ENCODE assay signal across 8 cellular contexts in genomic region chr1:150620919-150621318, GRCh38. TPM values are rescaled to one million over a fixed set of nuclear protein-coding genes. Genes with fewer than 3 reads are reported as not detected.
DNase-seq lines count a peak whose midpoint lies in the region; ATAC-seq, FAIRE-seq and TF ChIP-seq lines count a peak whose summit lies in the region.

No MANE protein-coding gene starts in this region.

- H3K79me2 ChIP-seq in PC-3 (ENCODE audit: low read length): peaks cover 26% of the 10 kb centered on the region

- H3K27me3 ChIP-seq in CD4-positive, CD25-positive, alpha-beta regulatory T cell (ENCODE audit: control insufficient read depth, insufficient read depth, low read length): no peaks in the 10 kb centered on the region
- H3K27me3 ChIP-seq in PC-3 (ENCODE audit: low read length): no peaks in the 10 kb centered on the region
- no peaks in the 10 kb centered on the region for H3K27me3 ChIP-seq in effector memory CD4-positive, alpha-beta T cell (replicated peaks; ENCODE audit: control insufficient read depth, insufficient read depth, low read length, poor library complexity, severe bottlenecking)
- H3K27me3 ChIP-seq in sigmoid colon: no peaks in the 10 kb centered on the region

- H3K4me3 ChIP-seq in CD4-positive, CD25-positive, alpha-beta regulatory T cell (ENCODE audit: low read depth, low read length): no peak overlapping the region
- H3K4me3 ChIP-seq in PC-3 (ENCODE audit: low read length): no peak overlapping the region
- H3K4me3 ChIP-seq in effector memory CD4-positive, alpha-beta T cell (ENCODE audit: insufficient read depth, low read depth, low read length, poor library complexity, severe bottlenecking): no peak overlapping the region
- H3K4me3 ChIP-seq in sigmoid colon: no peak overlapping the region

- no peak for TF ChIP-seq EP300 in sigmoid colon (IDR thresholded peaks at IDR 0.05)

- DNase-seq in CD4-positive, CD25-positive, alpha-beta regulatory T cell: no peak
- DNase-seq in PC-3: no peak
- DNase-seq in effector memory CD4-positive, alpha-beta T cell: no peak
- no peak for DNase-seq in sigmoid colon
- DNase-seq in H4 (ENCODE audit: low spot score): no peak
- no peak for DNase-seq in GM12892 (ENCODE audit: insufficient read length)
- no peak for DNase-seq in DMS 273 treated with DMSO at 0.1 percent for 48 hours (lab: John Stamatoyannopoulos, UW)

- no peak overlapping the region for H3K9ac ChIP-seq in PC-3 (ENCODE audit: low read length)

- peaks cover 45% of the 10 kb centered on the region for H3K36me3 Mint-ChIP-seq in CD4-positive, CD25-positive, alpha-beta regulatory T cell

- BruUV-seq in PC-3 (replicated peaks; lab: Mats Ljungman, UMichigan): no TSS peak

- peaks cover 31 to 65% (median 46%) of the 10 kb centered on the region in 4 donors for H3K4me1 Mint-ChIP-seq in CD4-positive, CD25-positive, alpha-beta regulatory T cell

- no peak for TF ChIP-seq POLR2A in sigmoid colon (IDR thresholded peaks at IDR 0.05)
- TF ChIP-seq POLR2A in GM12892 (IDR thresholded peaks at IDR 0.05; ENCODE audit: low read depth, low read length): no peak

- no peak for ATAC-seq in CD4-positive, CD25-positive, alpha-beta regulatory T cell (ENCODE audit: low read depth in 2 of 2)
- ATAC-seq in PC-3 (no peak), HG02759 (IDR thresholded peaks at IDR 0.05; ENCODE audit: unreplicated experiment) (no peak)

- H3K27me3 Mint-ChIP-seq in CD4-positive, CD25-positive, alpha-beta regulatory T cell: no peaks in the 10 kb centered on the region

- FAIRE-seq in GM12892 (lab: Jason Lieb, UNC): no peak

- peaks cover 40% of the 10 kb centered on the region for H3K36me3 ChIP-seq in CD4-positive, CD25-positive, alpha-beta regulatory T cell (ENCODE audit: control insufficient read depth, insufficient read depth, low read length)
- H3K36me3 ChIP-seq in PC-3 (ENCODE audit: low read depth, low read length): peaks cover 69% of the 10 kb centered on the region
- H3K36me3 ChIP-seq in effector memory CD4-positive, alpha-beta T cell (ENCODE audit: control insufficient read depth, insufficient read depth, low read length): peaks cover 36% of the 10 kb centered on the region
- H3K36me3 ChIP-seq in sigmoid colon: peaks cover 18 to 85% (median 29%) of the 10 kb centered on the region in 4 donors

- H3K4me2 ChIP-seq in PC-3 (ENCODE audit: low read length): no peak overlapping the region

- peaks cover 0 to 1% (median 0%) of the 10 kb centered on the region in 7 donors for H3K9me3 Mint-ChIP-seq in CD4-positive, CD25-positive, alpha-beta regulatory T cell

- CTCF ChIA-PET in PC-3 (lab: Charles Lee): interaction anchor here (0.6 to 1.0 kb wide), 3 partner anchors 41 to 375 kb away, joined by 3 to 6 read pairs (median 6); partner anchors contain the start of gene MCL1

- H3K27ac Mint-ChIP-seq in CD4-positive, CD25-positive, alpha-beta regulatory T cell: peak overlapping the region in 2 of 3 donors; percentile 72 to 93

- peak overlapping the region; percentile 53 for H3K27ac ChIP-seq in CD4-positive, CD25-positive, alpha-beta regulatory T cell (ENCODE audit: insufficient read depth, low read length, poor library complexity, severe bottlenecking)
- peak overlapping the region; percentile 42; the same call in 1 of the 2 replicates for H3K27ac ChIP-seq in PC-3 (ENCODE audit: low read length)
- H3K27ac ChIP-seq in effector memory CD4-positive, alpha-beta T cell (ENCODE audit: insufficient read depth, low read length, poor library complexity, severe bottlenecking): peak overlapping the region; percentile 59
- H3K27ac ChIP-seq in sigmoid colon: peak overlapping the region; percentile 61 to 78 (median 74)

- H4K20me1 ChIP-seq in PC-3 (ENCODE audit: low read length): no peaks in the 10 kb centered on the region

- 98% methylated on average over 2 of the region's 2 CpGs for WGBS in sigmoid colon, 2 donors

- H3F3A ChIP-seq in PC-3 (ENCODE audit: low read length, unreplicated experiment): peaks cover 5% of the 10 kb centered on the region

- H3K4me1 ChIP-seq in CD4-positive, CD25-positive, alpha-beta regulatory T cell (ENCODE audit: control insufficient read depth, insufficient read depth, low read length, poor library complexity, severe bottlenecking): peaks cover 30% of the 10 kb centered on the region
- H3K4me1 ChIP-seq in PC-3 (ENCODE audit: insufficient read depth, low read length) (peaks cover 52% of the 10 kb centered on the region), sigmoid colon (peaks cover 0 to 40% (median 36%) of the 10 kb centered on the region in 4 donors)
- peaks cover 3% of the 10 kb centered on the region for H3K4me1 ChIP-seq in effector memory CD4-positive, alpha-beta T cell (ENCODE audit: control insufficient read depth, insufficient read depth, low read length, poor library complexity, severe bottlenecking)

- H3K9me3 ChIP-seq in CD4-positive, CD25-positive, alpha-beta regulatory T cell (ENCODE audit: control insufficient read depth in 2 of 2, low read length in 2 of 2): no peaks in the 10 kb centered on the region
- H3K9me3 ChIP-seq in PC-3 (ENCODE audit: low read length) (no peaks in the 10 kb centered on the region), sigmoid colon (no peaks in the 10 kb centered on the region)
- no peaks in the 10 kb centered on the region for H3K9me3 ChIP-seq in effector memory CD4-positive, alpha-beta T cell (ENCODE audit: control insufficient read depth, low read length)

- TF ChIP-seq CTCF in PC-3 (conservative IDR thresholded peaks at IDR 0.05; ENCODE audit: low read depth, low read length) (no peak), sigmoid colon (IDR thresholded peaks at IDR 0.05) (no peak)

- no peak overlapping the region for H3K4me3 Mint-ChIP-seq in CD4-positive, CD25-positive, alpha-beta regulatory T cell

- POLR2A ChIA-PET in PC-3 (lab: Charles Lee; ENCODE audit: unreplicated experiment): interaction anchor here (1.5 kb wide), 1 partner anchor 41 kb away, joined by 11 read pairs; the partner anchor contains the start of gene MCL1

- intact Hi-C loops in PC-3 (cut with micrococcal nuclease) (loop anchor here (2.0 to 10.0 kb wide), 5 partner anchors 42 to 384 kb away; partner anchors contain the start of genes MCL1, MINDY1, PRUNE1 and SETDB1), sigmoid colon (cut with DNase I) (loop anchor here (1.0 kb wide), 1 partner anchor 60 kb away; no protein-coding TSS in a partner anchor)

- H3K9me2 ChIP-seq in PC-3 (replicated peaks; ENCODE audit: low read length): no peaks in the 10 kb centered on the region

- H2AFZ ChIP-seq in PC-3 (ENCODE audit: low read length): no peak overlapping the region

RNA-seq across cellular contexts. Expression of gene ENSA, which starts 8.5 kb away (rescaled TPM):
- total RNA-seq in CD4-positive, CD25-positive, alpha-beta regulatory T cell: 169 TPM
- polyA plus RNA-seq in CD4-positive, CD25-positive, alpha-beta regulatory T cell: 10 to 100 TPM; 41.2 to 61.9 (median 52.4) TPM
- total RNA-seq in PC-3 (2014; rRNA removed) (194 and 232 TPM in 2 replicates), sigmoid colon (100 to 1,000 TPM; 114 to 150 (median 129) TPM)
- polyA plus RNA-seq in sigmoid colon: 100 to 1,000 TPM; 181 to 242 (median 217) TPM
- total RNA-seq in H4 (2014; rRNA removed; shearing (Covaris generic)): 143 and 154 TPM in 2 replicates
- 243 TPM for polyA plus RNA-seq in GM12892 (2012; ENCODE audit: missing spikeins)

RNA-seq across cellular contexts. Expression of gene MCL1, which starts 41.5 kb away (rescaled TPM):
- total RNA-seq in CD4-positive, CD25-positive, alpha-beta regulatory T cell: 764 TPM
- 100 to 1,000 TPM; 167 to 209 (median 178) TPM for polyA plus RNA-seq in CD4-positive, CD25-positive, alpha-beta regulatory T cell
- total RNA-seq in PC-3 (2014; rRNA removed): 285 and 376 TPM in 2 replicates
- total RNA-seq in sigmoid colon: 100 to 1,000 TPM; 159 to 352 (median 212) TPM
- 100 to 1,000 TPM; 119 to 194 (median 153) TPM for polyA plus RNA-seq in sigmoid colon
- 95.2 and 98.6 TPM in 2 replicates for total RNA-seq in H4 (2014; rRNA removed; shearing (Covaris generic))
- polyA plus RNA-seq in GM12892 (2012; ENCODE audit: missing spikeins): 112 TPM
